8 cellular contexts compared by ENCODE assay signal in genomic region chr20:9978395-9979004, GRCh38. TPM values are rescaled to one million over a fixed set of nuclear protein-coding genes. Genes with fewer than 3 reads are reported as not detected.
DNase-seq lines count a peak whose midpoint lies in the region; ATAC-seq, FAIRE-seq and TF ChIP-seq lines count a peak whose summit lies in the region.

No MANE protein-coding gene starts in this region.

- H3K27me3 ChIP-seq in colonic mucosa (no peaks in the 10 kb centered on the region), HepG2 (ENCODE audit: control insufficient read depth in 1 of 2, insufficient read depth in 2 of 2, low read length in 2 of 2) (no peaks in the 10 kb centered on the region), tibial artery (no peaks in the 10 kb centered on the region)

- H3K4me1 ChIP-seq in colonic mucosa (no peaks in the 10 kb centered on the region), HepG2 (ENCODE audit: insufficient read depth, low read length) (no peaks in the 10 kb centered on the region), tibial artery (peaks cover 0 to 6% (median 0%) of the 10 kb centered on the region in 4 donors)

- DNase-seq in COLO668 (lab: John Stamatoyannopoulos, UW; ENCODE audit: unreplicated experiment) (peak; percentile 40), NCI-H1436 treated with DMSO at 0.1 percent for 48 hours (lab: John Stamatoyannopoulos, UW) (peak; percentile 90), colonic mucosa (peak; percentile 43), HepG2 (ENCODE audit: low spot score) (peak; percentile 82), tibial artery (peak in 1 of 2 donors; percentile 56)

- H4K20me1 ChIP-seq in HepG2 (ENCODE audit: insufficient read depth, low read length), result no peaks in the 10 kb centered on the region

- H3K4me3 ChIP-seq in colonic mucosa, result no peak overlapping the region
- no peak overlapping the region for H3K4me3 ChIP-seq in HepG2 (replicated peaks in 1 of 3; ENCODE audit: insufficient read depth in 1 of 3, low read depth in 2 of 3, low read length in 3 of 3)
- H3K4me3 ChIP-seq in tibial artery, result no peak overlapping the region

- H3K27ac ChIP-seq in colonic mucosa (no peak overlapping the region), HepG2 (ENCODE audit: extremely low read length, insufficient read depth, low read length) (no peak overlapping the region), tibial artery (no peak overlapping the region)

- no TSS peak for BruUV-seq in HepG2 (replicated peaks; lab: Mats Ljungman, UMichigan)

- H3K9ac ChIP-seq in colonic mucosa (ENCODE audit: low read depth in 2 of 2, low read length in 2 of 2), result no peak overlapping the region
- H3K9ac ChIP-seq in HepG2 (ENCODE audit: insufficient read depth, low read depth, low read length), result no peak overlapping the region

- POLR2A ChIA-PET in HepG2 (lab: Yijun Ruan, JAX), result no interaction called here

- peak; percentile 57 for TF ChIP-seq CTCF in colonic mucosa (IDR thresholded peaks at IDR 0.05)
- TF ChIP-seq CTCF in HepG2 (CRISPR knock-in tag; IDR thresholded peaks at IDR 0.05), result peak; percentile 94
- TF ChIP-seq CTCF in tibial artery (IDR thresholded peaks at IDR 0.05), result peak; percentile 69 to 85

- H2AFZ ChIP-seq in HepG2 (ENCODE audit: low read length), result no peak overlapping the region

- in situ Hi-C loops in HepG2 (cut with HindIII; ENCODE audit: extremely low pct_ligation_motif_present, low pct_unique_long_range_greater_than_20kb), result loop anchor here (5.0 to 10.0 kb wide), 4 partner anchors 114 to 556 kb away; no protein-coding TSS in a partner anchor

- peak; percentile 92 for TF ChIP-seq RAD21 in HepG2 (CRISPR knock-in tag; IDR thresholded peaks at IDR 0.05)

- H3K79me2 ChIP-seq in HepG2 (ENCODE audit: insufficient read depth, low read length), result no peaks in the 10 kb centered on the region

- TF ChIP-seq EP300 in HepG2 (IDR thresholded peaks at IDR 0.05; ENCODE audit: low read depth in 2 of 2, low read length in 2 of 2) (no peak), HepG2 (CRISPR knock-in tag; IDR thresholded peaks at IDR 0.05; ENCODE audit: borderline replicate concordance) (no peak)

- CTCF ChIA-PET in HepG2 (lab: Yijun Ruan, JAX; ENCODE audit: low intra/inter-chr PET ratio, low total read pairs), result interaction anchor here (0.8 to 3.7 kb wide), 8 partner anchors 99 to 1565 kb away, joined by 3 to 57 read pairs (median 6); no protein-coding TSS in a partner anchor

- TF ChIP-seq POLR2A in HepG2 (IDR thresholded peaks at IDR 0.05; ENCODE audit: insufficient read depth in 1 of 2, low read depth in 2 of 2, low read length in 2 of 2), result no peak

- H3K9me3 ChIP-seq in colonic mucosa, result no peaks in the 10 kb centered on the region
- H3K9me3 ChIP-seq in HepG2 (ENCODE audit: low read length), result no peaks in the 10 kb centered on the region
- H3K9me3 ChIP-seq in tibial artery, result no peaks in the 10 kb centered on the region

- H3K36me3 ChIP-seq in colonic mucosa, result no peaks in the 10 kb centered on the region
- H3K36me3 ChIP-seq in HepG2 (replicated peaks in 1 of 2; ENCODE audit: control insufficient read depth in 1 of 2, insufficient read depth in 2 of 2, low read length in 2 of 2), result no peaks in the 10 kb centered on the region
- H3K36me3 ChIP-seq in tibial artery, result no peaks in the 10 kb centered on the region

- FAIRE-seq in HepG2 (lab: Jason Lieb, UNC), result peak; percentile 88

- intact Hi-C loops in colonic mucosa (cut with DNase I), result loop anchor here (2.0 kb wide), 2 partner anchors 112 to 448 kb away; no protein-coding TSS in a partner anchor
- intact Hi-C loops in HepG2 (cut with micrococcal nuclease; ENCODE audit: unreplicated experiment), result loop anchor here (1.0 to 5.0 kb wide), 12 partner anchors 69 to 1566 kb away; no protein-coding TSS in a partner anchor
- intact Hi-C loops in tibial artery (cut with DNase I; ENCODE audit: low total_unique reads), result loop anchor here (5.0 to 10.0 kb wide), 4 partner anchors 114 to 1566 kb away; no protein-coding TSS in a partner anchor

- WGBS in HepG2 (ENCODE audit: low lambda C conversion rate), result 14% methylated on average over 6 of the region's 6 CpGs

- 0 out of 2 replicates have a peak overlapping the region, but pooled peaks have one; percentile 13 for H3K4me2 ChIP-seq in HepG2 (ENCODE audit: low read depth, low read length)

- ATAC-seq in GM18867 (IDR thresholded peaks at IDR 0.05; ENCODE audit: unreplicated experiment), result peak; percentile 99
- ATAC-seq in HG02981 (IDR thresholded peaks at IDR 0.05; ENCODE audit: unreplicated experiment), result peak; percentile 94
- ATAC-seq in SK-N-SH treated with all-trans-retinoic acid at 6 μM for 48 hours, result peak; percentile 96
- peak; percentile 95 for ATAC-seq in HepG2

TF ChIP-seq in SK-N-SH treated with all-trans-retinoic acid at 6 μM for 48 hours, 23 proteins besides CTCF, POLR2A, EP300 and RAD21 (continues in another document):
- no peak for TF ChIP-seq GLIS3 (CRISPR knock-in tag; IDR thresholded peaks at IDR 0.05)
- no peak for TF ChIP-seq ZNF565 (CRISPR knock-in tag; conservative IDR thresholded peaks at IDR 0.05; ENCODE audit: low read depth)
- TF ChIP-seq TSHZ2 (CRISPR knock-in tag; IDR thresholded peaks at IDR 0.05), result no peak

TF ChIP-seq in HepG2, 621 proteins besides CTCF, POLR2A, EP300 and RAD21 (continues in another document):
- TF ChIP-seq ZSCAN30 (CRISPR knock-in tag; IDR thresholded peaks at IDR 0.05), result no peak
- TF ChIP-seq CENPX (CRISPR knock-in tag; IDR thresholded peaks at IDR 0.05), result no peak
- 0 out of 2 replicates have a peak, but pooled peaks have one; percentile 5 for TF ChIP-seq SMARCC2 (IDR thresholded peaks at IDR 0.05)
- TF ChIP-seq TBL1XR1 (IDR thresholded peaks at IDR 0.05; ENCODE audit: borderline replicate concordance, low read length, partially characterized antibody), result no peak
- TF ChIP-seq HES4 (CRISPR knock-in tag; IDR thresholded peaks at IDR 0.05; ENCODE audit: borderline replicate concordance), result no peak
- peak; percentile 35; the same call in 1 of the 2 replicates for TF ChIP-seq RXRB (CRISPR knock-in tag; IDR thresholded peaks at IDR 0.05; ENCODE audit: borderline replicate concordance)
- TF ChIP-seq GATAD2A (CRISPR knock-in tag; IDR thresholded peaks at IDR 0.05), result peak; percentile 44; the same call in 1 of the 2 replicates
- no peak for TF ChIP-seq PHF8 (CRISPR knock-in tag; IDR thresholded peaks at IDR 0.05)
- no peak for TF ChIP-seq FUBP1 (CRISPR knock-in tag; IDR thresholded peaks at IDR 0.05; ENCODE audit: borderline replicate concordance)
- TF ChIP-seq ATF4 (CRISPR knock-in tag; IDR thresholded peaks at IDR 0.05), result 0 out of 4 replicates have a peak, but pooled peaks of 1 of the 2 experiments have one; percentile 30
- TF ChIP-seq KLF11 (CRISPR knock-in tag; IDR thresholded peaks at IDR 0.05), result 0 out of 2 replicates have a peak, but pooled peaks have one; percentile 29
- TF ChIP-seq IRF2 (CRISPR knock-in tag; IDR thresholded peaks at IDR 0.05), result 0 out of 2 replicates have a peak, but pooled peaks have one; percentile 57
- 0 out of 2 replicates have a peak, but pooled peaks have one; percentile 51 for TF ChIP-seq TOE1 (CRISPR knock-in tag; IDR thresholded peaks at IDR 0.05)
- peak; percentile 67; the same call in 1 of the 2 replicates for TF ChIP-seq CREB1 (IDR thresholded peaks at IDR 0.05)
- peak; percentile 65 for TF ChIP-seq CREB1 (CRISPR knock-in tag; IDR thresholded peaks at IDR 0.05)

RNA-seq across cellular contexts. Expression of gene ANKEF1, which starts 56.3 kb away (rescaled TPM):
- total RNA-seq in colonic mucosa (1 to 10 TPM; 4.8 to 9.2 TPM), HepG2 (2016; rRNA removed; fragmentation: Illumina TruSeq; extraction: Trizol) (8.6 and 11.8 TPM in 2 replicates)
- 2.0 and 2.4 TPM in 2 replicates for total RNA-seq in HepG2 (2016; cell fraction: cytosol; rRNA removed; fragmentation: Illumina TruSeq; extraction: Trizol; ENCODE audit: low read depth)
- 9.2 and 10.5 TPM in 2 replicates for total RNA-seq in HepG2 (2016; cell fraction: insoluble cytoplasmic fraction; rRNA removed; fragmentation: Illumina TruSeq; extraction: Trizol)
- total RNA-seq in HepG2 (2016; cell fraction: membrane; rRNA removed; fragmentation: Illumina TruSeq; extraction: Trizol), result 5.8 and 6.0 TPM in 2 replicates
- total RNA-seq in HepG2 (2016; cell fraction: nucleus; rRNA removed; fragmentation: Illumina TruSeq; extraction: Trizol), result 6.2 and 6.9 TPM in 2 replicates
- 3.0 and 3.1 TPM in 2 replicates for polyA plus RNA-seq in HepG2 (2011; rRNA removed)
- polyA plus RNA-seq in HepG2 (2011; cell fraction: cytosol; rRNA removed), result 1.6 and 2.6 TPM in 2 replicates
- 1.8 and 2.0 TPM in 2 replicates for polyA plus RNA-seq in HepG2 (2011; cell fraction: nucleus; rRNA removed)
- polyA plus RNA-seq in HepG2 (2012), result 4.1 and 4.7 TPM in 2 replicates
- 1.0 and 1.3 TPM in 2 replicates for polyA plus RNA-seq in HepG2 (2016; cell fraction: cytosol; fragmentation: Illumina TruSeq; extraction: Trizol; ENCODE audit: low read depth)
- polyA plus RNA-seq in HepG2 (2016; cell fraction: insoluble cytoplasmic fraction; fragmentation: Illumina TruSeq; extraction: Trizol; ENCODE audit: low read depth), result 8.5 and 8.6 TPM in 2 replicates
- polyA plus RNA-seq in HepG2 (2016; cell fraction: membrane; fragmentation: Illumina TruSeq; extraction: Trizol; ENCODE audit: low read depth), result 2.5 and 2.8 TPM in 2 replicates
- 5.3 and 5.7 TPM in 2 replicates for polyA plus RNA-seq in HepG2 (2016; cell fraction: nucleus; fragmentation: Illumina TruSeq; extraction: Trizol; ENCODE audit: insufficient read depth, low read depth)
- polyA minus RNA-seq in HepG2 (2011; rRNA and poly(A)+ RNA removed; ENCODE audit: low replicate concordance), result 4.2 and 5.4 TPM in 2 replicates
- polyA minus RNA-seq in HepG2 (2011; cell fraction: cytosol; rRNA and poly(A)+ RNA removed), result 4.5 and 5.0 TPM in 2 replicates
- 9.0 and 10.7 TPM in 2 replicates for polyA minus RNA-seq in HepG2 (2011; cell fraction: nucleus; rRNA and poly(A)+ RNA removed)
